22 cellular contexts compared by ENCODE assay signal in genomic region chr16:389317-389716, GRCh38. TPM values are rescaled to one million over a fixed set of nuclear protein-coding genes. Genes with fewer than 3 reads are reported as not detected.
DNase-seq lines count a peak whose midpoint lies in the region; ATAC-seq and TF ChIP-seq lines count a peak whose summit lies in the region.
"Had no signal": no experiment of that assay in that cellular context is flagged by ENCODE, and none has a peak within 500 bp of the region (broad histone marks: within the 10 kb centered on the region; RNA-seq: fewer than 3 reads in every experiment).

No MANE protein-coding gene starts in this region.

- H3K27ac ChIP-seq in Panc1 (ENCODE audit: low read length) (peak overlapping the region; percentile 69), left ventricle myocardium inferior (replicated peaks) (peak overlapping the region; percentile 80)
- H3K27ac ChIP-seq: RWPE1 had no signal

- H3K36me3 ChIP-seq in Panc1 (ENCODE audit: control insufficient read depth, insufficient read depth, low read length) (no peaks in the 10 kb centered on the region), left ventricle myocardium inferior (no peaks in the 10 kb centered on the region)
- H3K36me3 ChIP-seq: HAP-1, MG63 had no signal

- H3K4me3 ChIP-seq in Panc1 (ENCODE audit: low read depth in 2 of 2, low read length in 2 of 2) = no peak overlapping the region
- H3K4me3 ChIP-seq in left ventricle myocardium inferior = no peak overlapping the region
- H3K4me3 ChIP-seq: HAP-1, MG63 had no signal

- H3K9me3 ChIP-seq in Panc1 (ENCODE audit: control insufficient read depth, insufficient read depth, low read depth, low read length) (no peaks in the 10 kb centered on the region), left ventricle myocardium inferior (replicated peaks) (no peaks in the 10 kb centered on the region)

- TF ChIP-seq CTCF in Panc1 (IDR thresholded peaks at IDR 0.05) (no peak), left ventricle myocardium inferior (IDR thresholded peaks at IDR 0.05; ENCODE audit: borderline replicate concordance) (no peak), GM13977 (IDR thresholded peaks at IDR 0.05; ENCODE audit: extremely low read depth, insufficient read depth, missing control alignments) (no peak)

- ATAC-seq in Panc1 = peak; percentile 46; the same call in 1 of the 2 replicates
- no peak for ATAC-seq in stimulated activated effector memory CD8-positive, alpha-beta T cell treated with anti-CD3 and anti-CD28 coated beads, Interleukin-12 subunit alpha, Interleukin-12 subunit beta, amount 100 ng/mL, for 72 hours
- ATAC-seq in GM21367 (IDR thresholded peaks at IDR 0.05; ENCODE audit: unreplicated experiment) = no peak
- ATAC-seq: SK-N-SH treated with all-trans-retinoic acid at 6 μM for 48 hours; stimulated activated memory B cell treated with anti-CD40 and anti-IgM and Interleukin-4, amounts not matched to agents 10 μg/mL and 1 μg/mL and 100 μg/mL, for 72 hours had no signal

- no peaks in the 10 kb centered on the region for H3K9me3 Mint-ChIP-seq in stimulated activated effector memory CD8-positive, alpha-beta T cell treated with anti-CD3 and anti-CD28 coated beads, Interleukin-12 subunit alpha, Interleukin-12 subunit beta, amount 100 ng/mL, for 72 hours
- H3K9me3 Mint-ChIP-seq: CD4-positive, alpha-beta T cell; nephron; stimulated activated memory B cell treated with anti-CD40 and anti-IgM and Interleukin-4, amounts not matched to agents 10 μg/mL and 1 μg/mL and 100 μg/mL, for 72 hours had no signal

- no peak overlapping the region for H3K4me3 Mint-ChIP-seq in stimulated activated effector memory CD8-positive, alpha-beta T cell treated with anti-CD3 and anti-CD28 coated beads, Interleukin-12 subunit alpha, Interleukin-12 subunit beta, amount 100 ng/mL, for 72 hours
- H3K4me3 Mint-ChIP-seq: CD4-positive, alpha-beta T cell; IgD-negative memory B cell; stimulated activated memory B cell treated with anti-CD40 and anti-IgM and Interleukin-4, amounts not matched to agents 10 μg/mL and 1 μg/mL and 100 μg/mL, for 72 hours had no signal

- H3K27ac Mint-ChIP-seq in stimulated activated effector memory CD8-positive, alpha-beta T cell treated with anti-CD3 and anti-CD28 coated beads, Interleukin-12 subunit alpha, Interleukin-12 subunit beta, amount 100 ng/mL, for 72 hours = peak overlapping the region; percentile 43
- H3K27ac Mint-ChIP-seq: CD4-positive, alpha-beta T cell; stimulated activated memory B cell treated with anti-CD40 and anti-IgM and Interleukin-4, amounts not matched to agents 10 μg/mL and 1 μg/mL and 100 μg/mL, for 72 hours had no signal

- intact Hi-C loops in Panc1 (cut with micrococcal nuclease; ENCODE audit: unreplicated experiment) = loop anchor here (5.0 kb wide), 1 partner anchor 118 kb away; no protein-coding TSS in a partner anchor
- intact Hi-C loops in left ventricle myocardium inferior (cut with micrococcal nuclease) = no loop called here

- BruUV-seq in Panc1 (replicated peaks; lab: Mats Ljungman, UMichigan) = no TSS peak

- no peak for DNase-seq in Panc1 (ENCODE audit: low read depth, low spot score)
- DNase-seq in left ventricle myocardium inferior = no peak
- DNase-seq in stimulated activated effector memory CD8-positive, alpha-beta T cell treated with anti-CD3 and anti-CD28 coated beads, Interleukin-12 subunit alpha, Interleukin-12 subunit beta, amount 100 ng/mL, for 72 hours (ENCODE audit: low spot score in 2 of 2) = no peak
- no peak for DNase-seq in GM13977 (ENCODE audit: low spot score)
- DNase-seq: activated CD4-positive, alpha-beta T cell treated with anti-CD3 and anti-CD28 coated beads, Interleukin-2, amount 50 U/mL, for 48 hours; activated CD4-positive, CD25-positive, alpha-beta regulatory T cell; activated effector memory CD4-positive, alpha-beta T cell treated with anti-CD3 and anti-CD28 coated beads, Interleukin-2, amount 50 U/mL, for 16 hours; CD4-positive, alpha-beta T cell; foreskin fibroblast; MG63; NCI-H1436; NCI-H524; posterior cingulate gyrus; stimulated activated CD4-positive, alpha-beta T cell treated with anti-CD3 and anti-CD28 coated beads, Interleukin-2, amount 100 ng/mL, for 24 hours; T-helper 9 cell had no signal

- CTCF ChIA-PET in Panc1 (lab: Charles Lee) = no interaction called here

- no peaks in the 10 kb centered on the region for H3K27me3 ChIP-seq in Panc1 (ENCODE audit: control insufficient read depth, insufficient read depth, low read length)
- H3K27me3 ChIP-seq in left ventricle myocardium inferior (ENCODE audit: low read depth) = no peaks in the 10 kb centered on the region
- H3K27me3 ChIP-seq: MG63 had no signal

- in situ Hi-C loops in Panc1 (cut with HindIII; ENCODE audit: low pct_unique_long_range_greater_than_20kb, low sequenced_read_pairs) = no loop called here
- in situ Hi-C loops in GM13977 (cut with MboI; ENCODE audit: low pct_unique_long_range_greater_than_20kb, low sequenced_read_pairs, unreplicated experiment) = no loop called here

- POLR2A ChIA-PET in Panc1 (lab: Charles Lee) = no interaction called here

- peaks cover 26% of the 10 kb centered on the region for H3K4me1 ChIP-seq in Panc1 (ENCODE audit: control insufficient read depth, insufficient read depth, low read length)
- peaks cover 35% of the 10 kb centered on the region for H3K4me1 ChIP-seq in left ventricle myocardium inferior

- peaks cover 15% of the 10 kb centered on the region for H3K4me1 Mint-ChIP-seq in stimulated activated effector memory CD8-positive, alpha-beta T cell treated with anti-CD3 and anti-CD28 coated beads, Interleukin-12 subunit alpha, Interleukin-12 subunit beta, amount 100 ng/mL, for 72 hours

- peaks cover 8% of the 10 kb centered on the region for H3K36me3 Mint-ChIP-seq in stimulated activated effector memory CD8-positive, alpha-beta T cell treated with anti-CD3 and anti-CD28 coated beads, Interleukin-12 subunit alpha, Interleukin-12 subunit beta, amount 100 ng/mL, for 72 hours
- H3K36me3 Mint-ChIP-seq: IgD-negative memory B cell; stimulated activated memory B cell treated with anti-CD40 and anti-IgM and Interleukin-4, amounts not matched to agents 10 μg/mL and 1 μg/mL and 100 μg/mL, for 72 hours had no signal

RNA-seq across cellular contexts. Expression of gene PGAP6, which starts 7.5 kb away (rescaled TPM):
- total RNA-seq in Panc1 (2021; ENCODE audit: unreplicated experiment) (128 TPM), left ventricle myocardium inferior (30.4 TPM)
- polyA plus RNA-seq in Panc1 (2012; ENCODE audit: insufficient read length) = 259 TPM

RNA-seq across cellular contexts. Expression of gene NME4, which starts 7.7 kb away (rescaled TPM):
- 500 TPM for total RNA-seq in Panc1 (2021; ENCODE audit: unreplicated experiment)
- polyA plus RNA-seq in Panc1 (2012; ENCODE audit: insufficient read length) = 1,177 TPM
- 101 TPM for total RNA-seq in left ventricle myocardium inferior

RNA-seq across cellular contexts. Expression of gene DECR2, which starts 12.4 kb away (rescaled TPM):
- 92.7 TPM for total RNA-seq in Panc1 (2021; ENCODE audit: unreplicated experiment)
- polyA plus RNA-seq in Panc1 (2012; ENCODE audit: insufficient read length) = 107 TPM
- 8.4 TPM for total RNA-seq in left ventricle myocardium inferior

RNA-seq across cellular contexts. Expression of gene MRPL28, which starts 19.0 kb away (rescaled TPM):
- total RNA-seq in Panc1 (2021; ENCODE audit: unreplicated experiment) = 140 TPM
- polyA plus RNA-seq in Panc1 (2012; ENCODE audit: insufficient read length) = 198 TPM
- total RNA-seq in left ventricle myocardium inferior = 76.1 TPM

RNA-seq across cellular contexts. Expression of gene RAB11FIP3, which starts 36.1 kb away (rescaled TPM):
- total RNA-seq in Panc1 (2021; ENCODE audit: unreplicated experiment) = 57.3 TPM
- 65.7 TPM for polyA plus RNA-seq in Panc1 (2012; ENCODE audit: insufficient read length)
- total RNA-seq in left ventricle myocardium inferior = 27.4 TPM
